ENCODE assay signal across 1 cellular context in the genomic region with DNA sequence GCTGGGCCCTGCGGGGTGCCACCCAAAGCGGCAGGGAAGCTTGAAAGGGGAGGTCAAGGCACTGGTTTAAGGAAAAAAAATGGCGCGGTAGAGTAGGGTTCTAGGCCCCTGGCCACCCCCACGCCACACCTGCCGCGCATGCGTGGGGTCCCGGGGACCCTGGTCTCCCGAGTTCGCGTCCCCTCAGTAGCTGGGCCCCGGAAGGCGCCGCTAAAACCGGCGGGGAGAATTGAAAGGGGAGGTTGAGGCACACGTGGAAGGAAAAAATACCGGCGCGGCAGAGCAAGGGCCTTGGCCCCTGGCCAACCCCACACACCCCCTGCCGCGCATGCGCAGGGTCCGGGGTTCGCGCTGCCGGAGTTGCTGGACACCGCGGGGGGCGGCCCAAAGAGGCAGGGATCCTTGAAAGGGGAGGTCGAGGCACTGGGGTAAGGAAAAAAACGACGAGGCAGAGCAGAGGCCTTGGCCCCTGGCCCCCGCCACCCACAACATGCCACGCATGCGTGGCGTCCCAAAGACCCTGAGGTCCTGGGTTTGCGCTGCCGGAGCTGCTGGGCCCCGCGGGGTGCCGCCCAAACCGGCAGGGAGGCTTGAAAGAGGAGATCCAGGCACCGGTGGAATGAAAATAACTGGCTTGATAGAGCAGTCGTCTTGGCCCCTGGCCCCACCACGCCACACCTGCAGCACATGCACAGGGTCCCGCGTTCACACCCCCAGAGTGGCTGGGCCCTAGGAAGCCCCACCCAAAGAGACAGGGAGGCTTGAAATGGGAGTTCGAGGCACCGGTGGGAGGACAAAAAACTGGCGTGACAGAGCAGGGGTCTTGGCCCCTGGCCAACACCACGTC.
A peak's percentile ranks its signal among the peaks of the same experiment; 100 is the strongest.
TF ChIP-seq lines count a peak whose summit lies in the region.

No MANE protein-coding gene starts in this region.

TF ChIP-seq in K562, 482 proteins besides CTCF, POLR2A, EP300 and RAD21 (continued from another document):
- TF ChIP-seq, protein P1, sequence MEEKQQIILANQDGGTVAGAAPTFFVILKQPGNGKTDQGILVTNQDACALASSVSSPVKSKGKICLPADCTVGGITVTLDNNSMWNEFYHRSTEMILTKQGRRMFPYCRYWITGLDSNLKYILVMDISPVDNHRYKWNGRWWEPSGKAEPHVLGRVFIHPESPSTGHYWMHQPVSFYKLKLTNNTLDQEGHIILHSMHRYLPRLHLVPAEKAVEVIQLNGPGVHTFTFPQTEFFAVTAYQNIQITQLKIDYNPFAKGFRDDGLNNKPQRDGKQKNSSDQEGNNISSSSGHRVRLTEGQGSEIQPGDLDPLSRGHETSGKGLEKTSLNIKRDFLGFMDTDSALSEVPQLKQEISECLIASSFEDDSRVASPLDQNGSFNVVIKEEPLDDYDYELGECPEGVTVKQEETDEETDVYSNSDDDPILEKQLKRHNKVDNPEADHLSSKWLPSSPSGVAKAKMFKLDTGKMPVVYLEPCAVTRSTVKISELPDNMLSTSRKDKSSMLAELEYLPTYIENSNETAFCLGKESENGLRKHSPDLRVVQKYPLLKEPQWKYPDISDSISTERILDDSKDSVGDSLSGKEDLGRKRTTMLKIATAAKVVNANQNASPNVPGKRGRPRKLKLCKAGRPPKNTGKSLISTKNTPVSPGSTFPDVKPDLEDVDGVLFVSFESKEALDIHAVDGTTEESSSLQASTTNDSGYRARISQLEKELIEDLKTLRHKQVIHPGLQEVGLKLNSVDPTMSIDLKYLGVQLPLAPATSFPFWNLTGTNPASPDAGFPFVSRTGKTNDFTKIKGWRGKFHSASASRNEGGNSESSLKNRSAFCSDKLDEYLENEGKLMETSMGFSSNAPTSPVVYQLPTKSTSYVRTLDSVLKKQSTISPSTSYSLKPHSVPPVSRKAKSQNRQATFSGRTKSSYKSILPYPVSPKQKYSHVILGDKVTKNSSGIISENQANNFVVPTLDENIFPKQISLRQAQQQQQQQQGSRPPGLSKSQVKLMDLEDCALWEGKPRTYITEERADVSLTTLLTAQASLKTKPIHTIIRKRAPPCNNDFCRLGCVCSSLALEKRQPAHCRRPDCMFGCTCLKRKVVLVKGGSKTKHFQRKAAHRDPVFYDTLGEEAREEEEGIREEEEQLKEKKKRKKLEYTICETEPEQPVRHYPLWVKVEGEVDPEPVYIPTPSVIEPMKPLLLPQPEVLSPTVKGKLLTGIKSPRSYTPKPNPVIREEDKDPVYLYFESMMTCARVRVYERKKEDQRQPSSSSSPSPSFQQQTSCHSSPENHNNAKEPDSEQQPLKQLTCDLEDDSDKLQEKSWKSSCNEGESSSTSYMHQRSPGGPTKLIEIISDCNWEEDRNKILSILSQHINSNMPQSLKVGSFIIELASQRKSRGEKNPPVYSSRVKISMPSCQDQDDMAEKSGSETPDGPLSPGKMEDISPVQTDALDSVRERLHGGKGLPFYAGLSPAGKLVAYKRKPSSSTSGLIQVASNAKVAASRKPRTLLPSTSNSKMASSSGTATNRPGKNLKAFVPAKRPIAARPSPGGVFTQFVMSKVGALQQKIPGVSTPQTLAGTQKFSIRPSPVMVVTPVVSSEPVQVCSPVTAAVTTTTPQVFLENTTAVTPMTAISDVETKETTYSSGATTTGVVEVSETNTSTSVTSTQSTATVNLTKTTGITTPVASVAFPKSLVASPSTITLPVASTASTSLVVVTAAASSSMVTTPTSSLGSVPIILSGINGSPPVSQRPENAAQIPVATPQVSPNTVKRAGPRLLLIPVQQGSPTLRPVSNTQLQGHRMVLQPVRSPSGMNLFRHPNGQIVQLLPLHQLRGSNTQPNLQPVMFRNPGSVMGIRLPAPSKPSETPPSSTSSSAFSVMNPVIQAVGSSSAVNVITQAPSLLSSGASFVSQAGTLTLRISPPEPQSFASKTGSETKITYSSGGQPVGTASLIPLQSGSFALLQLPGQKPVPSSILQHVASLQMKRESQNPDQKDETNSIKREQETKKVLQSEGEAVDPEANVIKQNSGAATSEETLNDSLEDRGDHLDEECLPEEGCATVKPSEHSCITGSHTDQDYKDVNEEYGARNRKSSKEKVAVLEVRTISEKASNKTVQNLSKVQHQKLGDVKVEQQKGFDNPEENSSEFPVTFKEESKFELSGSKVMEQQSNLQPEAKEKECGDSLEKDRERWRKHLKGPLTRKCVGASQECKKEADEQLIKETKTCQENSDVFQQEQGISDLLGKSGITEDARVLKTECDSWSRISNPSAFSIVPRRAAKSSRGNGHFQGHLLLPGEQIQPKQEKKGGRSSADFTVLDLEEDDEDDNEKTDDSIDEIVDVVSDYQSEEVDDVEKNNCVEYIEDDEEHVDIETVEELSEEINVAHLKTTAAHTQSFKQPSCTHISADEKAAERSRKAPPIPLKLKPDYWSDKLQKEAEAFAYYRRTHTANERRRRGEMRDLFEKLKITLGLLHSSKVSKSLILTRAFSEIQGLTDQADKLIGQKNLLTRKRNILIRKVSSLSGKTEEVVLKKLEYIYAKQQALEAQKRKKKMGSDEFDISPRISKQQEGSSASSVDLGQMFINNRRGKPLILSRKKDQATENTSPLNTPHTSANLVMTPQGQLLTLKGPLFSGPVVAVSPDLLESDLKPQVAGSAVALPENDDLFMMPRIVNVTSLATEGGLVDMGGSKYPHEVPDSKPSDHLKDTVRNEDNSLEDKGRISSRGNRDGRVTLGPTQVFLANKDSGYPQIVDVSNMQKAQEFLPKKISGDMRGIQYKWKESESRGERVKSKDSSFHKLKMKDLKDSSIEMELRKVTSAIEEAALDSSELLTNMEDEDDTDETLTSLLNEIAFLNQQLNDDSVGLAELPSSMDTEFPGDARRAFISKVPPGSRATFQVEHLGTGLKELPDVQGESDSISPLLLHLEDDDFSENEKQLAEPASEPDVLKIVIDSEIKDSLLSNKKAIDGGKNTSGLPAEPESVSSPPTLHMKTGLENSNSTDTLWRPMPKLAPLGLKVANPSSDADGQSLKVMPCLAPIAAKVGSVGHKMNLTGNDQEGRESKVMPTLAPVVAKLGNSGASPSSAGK (IDR thresholded peaks at IDR 0.05) = peak; percentile 94
- TF ChIP-seq ZNF175 (CRISPR knock-in tag; IDR thresholded peaks at IDR 0.05; ENCODE audit: low read depth) (no peak), GTF2A2 (tag; IDR thresholded peaks at IDR 0.05) (no peak), PRPF4 (IDR thresholded peaks at IDR 0.05; ENCODE audit: insufficient read depth, low read depth, low read length, poor library complexity, severe bottlenecking) (no peak), PHB (CRISPR knock-in tag; IDR thresholded peaks at IDR 0.05) (no peak), ETV5 (CRISPR knock-in tag; IDR thresholded peaks at IDR 0.05; ENCODE audit: low read depth) (no peak), ETS2 (tag; IDR thresholded peaks at IDR 0.05; ENCODE audit: borderline replicate concordance, poor library complexity, severe bottlenecking) (no peak)
- TF ChIP-seq, protein P2, sequence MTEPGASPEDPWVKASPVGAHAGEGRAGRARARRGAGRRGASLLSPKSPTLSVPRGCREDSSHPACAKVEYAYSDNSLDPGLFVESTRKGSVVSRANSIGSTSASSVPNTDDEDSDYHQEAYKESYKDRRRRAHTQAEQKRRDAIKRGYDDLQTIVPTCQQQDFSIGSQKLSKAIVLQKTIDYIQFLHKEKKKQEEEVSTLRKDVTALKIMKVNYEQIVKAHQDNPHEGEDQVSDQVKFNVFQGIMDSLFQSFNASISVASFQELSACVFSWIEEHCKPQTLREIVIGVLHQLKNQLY (CRISPR knock-in tag; conservative IDR thresholded peaks at IDR 0.05) = no peak
- TF ChIP-seq, protein P3, sequence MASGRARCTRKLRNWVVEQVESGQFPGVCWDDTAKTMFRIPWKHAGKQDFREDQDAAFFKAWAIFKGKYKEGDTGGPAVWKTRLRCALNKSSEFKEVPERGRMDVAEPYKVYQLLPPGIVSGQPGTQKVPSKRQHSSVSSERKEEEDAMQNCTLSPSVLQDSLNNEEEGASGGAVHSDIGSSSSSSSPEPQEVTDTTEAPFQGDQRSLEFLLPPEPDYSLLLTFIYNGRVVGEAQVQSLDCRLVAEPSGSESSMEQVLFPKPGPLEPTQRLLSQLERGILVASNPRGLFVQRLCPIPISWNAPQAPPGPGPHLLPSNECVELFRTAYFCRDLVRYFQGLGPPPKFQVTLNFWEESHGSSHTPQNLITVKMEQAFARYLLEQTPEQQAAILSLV (tag; IDR thresholded peaks at IDR 0.05) = no peak
- TF ChIP-seq, protein P4, sequence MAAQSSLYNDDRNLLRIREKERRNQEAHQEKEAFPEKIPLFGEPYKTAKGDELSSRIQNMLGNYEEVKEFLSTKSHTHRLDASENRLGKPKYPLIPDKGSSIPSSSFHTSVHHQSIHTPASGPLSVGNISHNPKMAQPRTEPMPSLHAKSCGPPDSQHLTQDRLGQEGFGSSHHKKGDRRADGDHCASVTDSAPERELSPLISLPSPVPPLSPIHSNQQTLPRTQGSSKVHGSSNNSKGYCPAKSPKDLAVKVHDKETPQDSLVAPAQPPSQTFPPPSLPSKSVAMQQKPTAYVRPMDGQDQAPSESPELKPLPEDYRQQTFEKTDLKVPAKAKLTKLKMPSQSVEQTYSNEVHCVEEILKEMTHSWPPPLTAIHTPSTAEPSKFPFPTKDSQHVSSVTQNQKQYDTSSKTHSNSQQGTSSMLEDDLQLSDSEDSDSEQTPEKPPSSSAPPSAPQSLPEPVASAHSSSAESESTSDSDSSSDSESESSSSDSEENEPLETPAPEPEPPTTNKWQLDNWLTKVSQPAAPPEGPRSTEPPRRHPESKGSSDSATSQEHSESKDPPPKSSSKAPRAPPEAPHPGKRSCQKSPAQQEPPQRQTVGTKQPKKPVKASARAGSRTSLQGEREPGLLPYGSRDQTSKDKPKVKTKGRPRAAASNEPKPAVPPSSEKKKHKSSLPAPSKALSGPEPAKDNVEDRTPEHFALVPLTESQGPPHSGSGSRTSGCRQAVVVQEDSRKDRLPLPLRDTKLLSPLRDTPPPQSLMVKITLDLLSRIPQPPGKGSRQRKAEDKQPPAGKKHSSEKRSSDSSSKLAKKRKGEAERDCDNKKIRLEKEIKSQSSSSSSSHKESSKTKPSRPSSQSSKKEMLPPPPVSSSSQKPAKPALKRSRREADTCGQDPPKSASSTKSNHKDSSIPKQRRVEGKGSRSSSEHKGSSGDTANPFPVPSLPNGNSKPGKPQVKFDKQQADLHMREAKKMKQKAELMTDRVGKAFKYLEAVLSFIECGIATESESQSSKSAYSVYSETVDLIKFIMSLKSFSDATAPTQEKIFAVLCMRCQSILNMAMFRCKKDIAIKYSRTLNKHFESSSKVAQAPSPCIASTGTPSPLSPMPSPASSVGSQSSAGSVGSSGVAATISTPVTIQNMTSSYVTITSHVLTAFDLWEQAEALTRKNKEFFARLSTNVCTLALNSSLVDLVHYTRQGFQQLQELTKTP (IDR thresholded peaks at IDR 0.05; ENCODE audit: low read depth in 1 of 2, partially characterized antibody in 2 of 2) = no peak
